ENCODE assay signal across 17 cellular contexts in genomic region chr12:132213359-132214160, GRCh38.
A peak's percentile ranks its signal among the peaks of the same experiment; 100 is the strongest.
DNase-seq lines count a peak whose midpoint lies in the region; ATAC-seq lines count a peak whose summit lies in the region.
"Had no signal": no experiment of that assay in that cellular context is flagged by ENCODE, and none has a peak within 500 bp of the region (broad histone marks: within the 10 kb centered on the region; RNA-seq: fewer than 3 reads in every experiment).

No MANE protein-coding gene starts in this region.

- DNase-seq in Right ventricle myocardium inferior (ENCODE audit: missing footprints) (peak; percentile 57), Right ventricle myocardium superior (no peak), globus pallidus (ENCODE audit: low spot score) (no peak), NCI-H1930 (lab: John Stamatoyannopoulos, UW) (no peak)
- DNase-seq in effector memory CD8-positive, alpha-beta T cell: no peak
- DNase-seq in stimulated activated naive CD8-positive, alpha-beta T cell treated with anti-CD3 and anti-CD28 coated beads, Interleukin-15, Interleukin-2, amounts not matched to agents 100 U/mL and 50 U/mL, for 24 hours: no peak
- DNase-seq: 8988T; Calu3; CD4-positive, alpha-beta T cell; NCI-H1417 treated with DMSO at 0.1 percent for 48 hours; NCI-H187 treated with DMSO at 0.1 percent for 48 hours; NCI-H226; NCI-H524; NCI-H82; PC-3 had no signal

- intact Hi-C loops in Right ventricle myocardium inferior (cut with DNase I) (no loop called here), Right ventricle myocardium superior (cut with DNase I) (no loop called here)

- peaks cover 0 to 7% (median 5%) of the 10 kb centered on the region in 3 donors for H3K4me1 Mint-ChIP-seq in IgD-negative memory B cell
- H3K4me1 Mint-ChIP-seq in effector memory CD8-positive, alpha-beta T cell (ENCODE audit: low read depth in 2 of 2): peaks cover 11% of the 10 kb centered on the region in 2 donors

- H3K27me3 Mint-ChIP-seq in IgD-negative memory B cell: peaks cover 3% of the 10 kb centered on the region
- H3K27me3 Mint-ChIP-seq in effector memory CD8-positive, alpha-beta T cell: peaks cover 0 to 20% of the 10 kb centered on the region in 2 donors
- H3K27me3 Mint-ChIP-seq: CD4-positive, alpha-beta T cell had no signal

- peaks cover 0 to 4% (median 0%) of the 10 kb centered on the region in 3 donors for H3K9me3 Mint-ChIP-seq in IgD-negative memory B cell
- no peaks in the 10 kb centered on the region for H3K9me3 Mint-ChIP-seq in effector memory CD8-positive, alpha-beta T cell
- H3K9me3 Mint-ChIP-seq: CD4-positive, alpha-beta T cell had no signal

- peak overlapping the region in 2 of 3 donors; percentile 39 to 69 for H3K27ac Mint-ChIP-seq in IgD-negative memory B cell
- H3K27ac Mint-ChIP-seq in effector memory CD8-positive, alpha-beta T cell: peak overlapping the region; percentile 5 to 71
- H3K27ac Mint-ChIP-seq: CD4-positive, alpha-beta T cell had no signal

- ATAC-seq in Right ventricle myocardium inferior (peak; percentile 29), Right ventricle myocardium superior (ENCODE audit: poor library complexity) (no peak), HG02852 (IDR thresholded peaks at IDR 0.05; ENCODE audit: unreplicated experiment) (no peak)
- ATAC-seq in effector memory CD8-positive, alpha-beta T cell (replicated peaks): no peak
- ATAC-seq in stimulated activated naive CD8-positive, alpha-beta T cell treated with anti-CD3 and anti-CD28 coated beads, Interleukin-15, Interleukin-2, amounts not matched to agents 100 U/mL and 50 U/mL, for 24 hours: peak; percentile 19
- ATAC-seq: PC-3 had no signal

- H3K4me3 Mint-ChIP-seq in IgD-negative memory B cell: peak overlapping the region in 1 of 4 donors; percentile 10
- no peak overlapping the region for H3K4me3 Mint-ChIP-seq in effector memory CD8-positive, alpha-beta T cell
- H3K4me3 Mint-ChIP-seq: CD4-positive, alpha-beta T cell had no signal

- peaks cover 4% of the 10 kb centered on the region for H3K36me3 Mint-ChIP-seq in IgD-negative memory B cell
- peaks cover 5% of the 10 kb centered on the region for H3K36me3 Mint-ChIP-seq in effector memory CD8-positive, alpha-beta T cell (ENCODE audit: insufficient read depth)

Comparison
In these comparisons a context has a peak if more than half of its experiments do, and no peak if none do; other contexts are left out.
1. ATAC-seq: peak in Right ventricle myocardium inferior (single experiment) and stimulated activated naive CD8-positive, alpha-beta T cell treated with anti-CD3 and anti-CD28 coated beads, Interleukin-15, Interleukin-2, amounts not matched to agents 100 U/mL and 50 U/mL, for 24 hours (single experiment); none in Right ventricle myocardium superior (single experiment), effector memory CD8-positive, alpha-beta T cell (single experiment) and HG02852 (single experiment).